1 cellular context compared by ENCODE assay signal in genomic region chr7:30225863-30226361, GRCh38.
TF ChIP-seq lines count a peak whose summit lies in the region.

No MANE protein-coding gene starts in this region.

TF ChIP-seq in HepG2, 621 proteins besides CTCF, POLR2A, EP300 and RAD21 (continued from another document):
- TF ChIP-seq DZIP1 (CRISPR knock-in tag; IDR thresholded peaks at IDR 0.05) (no peak), CHD4 (IDR thresholded peaks at IDR 0.05; ENCODE audit: borderline replicate concordance, low read length) (no peak), ELF3 (CRISPR knock-in tag; IDR thresholded peaks at IDR 0.05) (no peak), MLXIP (CRISPR knock-in tag; IDR thresholded peaks at IDR 0.05; ENCODE audit: borderline replicate concordance) (no peak), ZNF670 (CRISPR knock-in tag; IDR thresholded peaks at IDR 0.05; ENCODE audit: borderline replicate concordance) (no peak), MYC (CRISPR knock-in tag; IDR thresholded peaks at IDR 0.05; ENCODE audit: borderline replicate concordance) (no peak)
- TF ChIP-seq, protein P1, sequence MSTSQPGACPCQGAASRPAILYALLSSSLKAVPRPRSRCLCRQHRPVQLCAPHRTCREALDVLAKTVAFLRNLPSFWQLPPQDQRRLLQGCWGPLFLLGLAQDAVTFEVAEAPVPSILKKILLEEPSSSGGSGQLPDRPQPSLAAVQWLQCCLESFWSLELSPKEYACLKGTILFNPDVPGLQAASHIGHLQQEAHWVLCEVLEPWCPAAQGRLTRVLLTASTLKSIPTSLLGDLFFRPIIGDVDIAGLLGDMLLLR (CRISPR knock-in tag; IDR thresholded peaks at IDR 0.05) = no peak
